ENCODE assay signal across 9 cellular contexts in the genomic region with DNA sequence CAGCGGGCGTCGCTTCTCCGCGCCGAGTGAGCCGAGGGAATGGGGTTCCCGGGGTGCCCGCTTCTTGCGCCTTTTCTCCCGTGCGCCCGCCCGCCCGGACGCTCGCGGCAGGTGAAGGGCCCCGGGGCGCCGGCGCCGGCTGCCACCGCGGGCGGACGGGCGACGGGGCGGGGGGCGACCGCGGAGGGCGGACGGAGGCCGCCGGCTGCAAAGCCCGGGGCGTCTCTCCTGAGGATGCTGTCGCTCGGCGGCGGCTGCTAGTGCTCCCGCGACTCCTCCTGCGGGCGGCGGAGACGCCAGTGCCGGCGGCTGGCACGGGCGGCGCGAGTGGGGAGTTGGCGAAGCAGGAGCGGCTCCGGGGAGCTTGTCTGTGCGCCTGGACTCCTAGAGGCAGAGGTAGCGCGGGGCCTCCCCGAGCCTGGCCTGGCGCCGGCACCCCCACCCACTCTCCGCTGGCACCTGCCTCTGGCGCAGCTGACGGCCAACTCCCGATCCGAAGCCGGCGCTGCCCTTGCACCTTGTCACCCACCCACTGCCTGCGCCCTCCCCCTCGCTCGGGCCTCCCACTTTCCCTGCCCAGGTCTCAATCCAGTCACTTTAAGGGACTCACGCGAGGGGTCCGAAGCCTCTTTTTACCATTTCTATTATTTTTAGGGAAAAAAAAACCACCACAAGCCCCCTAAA. TPM values are rescaled to one million over a fixed set of nuclear protein-coding genes. Genes with fewer than 3 reads are reported as not detected.
DNase-seq lines count a peak whose midpoint lies in the region; ATAC-seq and TF ChIP-seq lines count a peak whose summit lies in the region.
"Had no signal": no experiment of that assay in that cellular context is flagged by ENCODE, and none has a peak within 500 bp of the region (broad histone marks: within the 10 kb centered on the region; RNA-seq: fewer than 3 reads in every experiment).

Gene FAM20A, minus strand, starts transcription at position 487 of the 684 bp plus-strand sequence. CDS start 701 bp downstream, outside the sequence.

- H3K4me1 ChIP-seq in adrenal gland (replicated peaks in 1 of 2): peaks cover 5 to 12% of the 10 kb centered on the region in 2 donors
- peaks cover 34% of the 10 kb centered on the region for H3K4me1 ChIP-seq in iPS-15b (ENCODE audit: control insufficient read depth, insufficient read depth, low read length)
- H3K4me1 ChIP-seq in sigmoid colon: peaks cover 0 to 18% (median 16%) of the 10 kb centered on the region in 4 donors

- intact Hi-C loops in activated naive CD4-positive, alpha-beta T cell treated with anti-CD3 and anti-CD28 coated beads for 36 hours (cut with micrococcal nuclease): no loop called here
- intact Hi-C loops in adrenal gland (cut with DNase I) (no loop called here), sigmoid colon (cut with DNase I) (no loop called here)

- H3K27ac ChIP-seq in adrenal gland (peak within 1 kb of the TSS in 4 of 5 donors; percentile 41 to 86 (median 66)), sigmoid colon (peak within 1 kb of the TSS; percentile 61 to 73 (median 66))
- H3K27ac ChIP-seq: VCaP had no signal

- H3K4me1 Mint-ChIP-seq in activated naive CD4-positive, alpha-beta T cell treated with anti-CD3 and anti-CD28 coated beads for 36 hours (ENCODE audit: low read depth): peaks cover 12% of the 10 kb centered on the region

- peak; percentile 18 for DNase-seq in activated naive CD4-positive, alpha-beta T cell treated with anti-CD3 and anti-CD28 coated beads for 36 hours
- no peak for DNase-seq in activated naive CD4-positive, alpha-beta T cell (lab: John Stamatoyannopoulos, UW)
- DNase-seq in adrenal gland (peak in 6 of 7 donors; percentile 30 to 48 (median 34)), sigmoid colon (no peak), AML-193 (lab: John Stamatoyannopoulos, UW) (no peak)

- WGBS in adrenal gland, 4 donors: 2 to 28% (median 4%) methylated on average over 6 to 77 of the region's 77 CpGs
- WGBS in sigmoid colon, 2 donors: 2 to 3% methylated on average over 77 of the region's 77 CpGs

- H3K4me3 Mint-ChIP-seq in activated naive CD4-positive, alpha-beta T cell treated with anti-CD3 and anti-CD28 coated beads for 36 hours: peak within 1 kb of the TSS; percentile 8

- no peak for TF ChIP-seq EP300 in sigmoid colon (IDR thresholded peaks at IDR 0.05)

- no peaks in the 10 kb centered on the region for H3K9me3 Mint-ChIP-seq in activated naive CD4-positive, alpha-beta T cell treated with anti-CD3 and anti-CD28 coated beads for 36 hours

- no peak within 1 kb of the TSS for H3K27ac Mint-ChIP-seq in activated naive CD4-positive, alpha-beta T cell treated with anti-CD3 and anti-CD28 coated beads for 36 hours

- H3K36me3 Mint-ChIP-seq in activated naive CD4-positive, alpha-beta T cell treated with anti-CD3 and anti-CD28 coated beads for 36 hours (ENCODE audit: low read depth): no peaks in the 10 kb centered on the region

- TF ChIP-seq CTCF in adrenal gland (IDR thresholded peaks at IDR 0.05) (no peak), sigmoid colon (IDR thresholded peaks at IDR 0.05) (no peak)

- H3K4me3 ChIP-seq in adrenal gland (peak within 1 kb of the TSS in 2 of 4 donors; percentile 44 to 48), iPS-15b (ENCODE audit: low read depth, low read length) (peak within 1 kb of the TSS; percentile 90), sigmoid colon (peak within 1 kb of the TSS; percentile 30 to 56 (median 50))

- no peaks in the 10 kb centered on the region for H3K9me3 ChIP-seq in adrenal gland (replicated peaks in 1 of 3)
- H3K9me3 ChIP-seq in iPS-15b (ENCODE audit: control insufficient read depth, insufficient read depth, low read length): no peaks in the 10 kb centered on the region
- H3K9me3 ChIP-seq in sigmoid colon: no peaks in the 10 kb centered on the region

- no peak for ATAC-seq in GM18868 (IDR thresholded peaks at IDR 0.05; ENCODE audit: unreplicated experiment)
- ATAC-seq in GM18907 (IDR thresholded peaks at IDR 0.05; ENCODE audit: unreplicated experiment): no peak

- H3K9ac ChIP-seq in iPS-15b (ENCODE audit: low read depth, low read length): peak within 1 kb of the TSS; percentile 95

- H3K27me3 ChIP-seq in adrenal gland: peaks cover 26% of the 10 kb centered on the region
- no peaks in the 10 kb centered on the region for H3K27me3 ChIP-seq in iPS-15b (ENCODE audit: control insufficient read depth, insufficient read depth, low read length)
- H3K27me3 ChIP-seq in sigmoid colon: peaks cover 8 to 46% (median 25%) of the 10 kb centered on the region in 3 donors

- peaks cover 59% of the 10 kb centered on the region for H3K27me3 Mint-ChIP-seq in activated naive CD4-positive, alpha-beta T cell treated with anti-CD3 and anti-CD28 coated beads for 36 hours (ENCODE audit: low read depth)

- peak in 1 of 2 donors; percentile 15 for TF ChIP-seq POLR2A in adrenal gland (IDR thresholded peaks at IDR 0.05)
- TF ChIP-seq POLR2A in sigmoid colon (IDR thresholded peaks at IDR 0.05): no peak

- CTCF ChIA-PET in activated naive CD4-positive, alpha-beta T cell treated with anti-CD3 and anti-CD28 coated beads for 36 hours (lab: Charles Lee): no interaction called here

- H3K36me3 ChIP-seq in adrenal gland (replicated peaks in 1 of 2) (no peaks in the 10 kb centered on the region), iPS-15b (ENCODE audit: control insufficient read depth, insufficient read depth, low read length) (no peaks in the 10 kb centered on the region), sigmoid colon (no peaks in the 10 kb centered on the region)

RNA-seq across cellular contexts. Expression of gene FAM20A, which starts in this region (rescaled TPM):
- not detected for total RNA-seq in activated naive CD4-positive, alpha-beta T cell treated with anti-CD3 and anti-CD28 coated beads for 36 hours
- total RNA-seq in adrenal gland: 10 to 100 TPM in 3 of 8 donors, 1 to 10 TPM in 5; 1.2 to 25.9 (median 8.1) TPM
- polyA plus RNA-seq in adrenal gland: 10 to 100 TPM in 2 of 3 donors, 1 to 10 TPM in 1; 4.1 to 15.2 (median 12.0) TPM
- total RNA-seq in sigmoid colon: 1 to 10 TPM; 3.9 to 10.0 (median 5.9) TPM
- 1 to 10 TPM in 2 of 3 donors, under 1 TPM in 1; 0.46 to 7.3 (median 3.0) TPM for polyA plus RNA-seq in sigmoid colon

Comparison
In these comparisons a context has a peak if more than half of its experiments do, and no peak if none do; other contexts are left out.
1. Peak in DNase-seq in activated naive CD4-positive, alpha-beta T cell treated with anti-CD3 and anti-CD28 coated beads for 36 hours; RNA of the gene not detected or under 1 TPM.
2. DNase-seq: peak in adrenal gland (6 of 7); none in activated naive CD4-positive, alpha-beta T cell (0 of 4), sigmoid colon (single experiment) and AML-193 (0 of 2).